Comparison of ENCODE assay signal across 20 cellular contexts in genomic region chr12:59122784-59123183, GRCh38.
"Had no signal": no experiment of that assay in that cellular context is flagged by ENCODE, and none has a peak within 500 bp of the region (broad histone marks: within the 10 kb centered on the region; RNA-seq: fewer than 3 reads in every experiment).

No MANE protein-coding gene starts in this region.

- H3K4me3 ChIP-seq: gastrocnemius medialis, upper lobe of left lung had no signal

- H3K36me3 ChIP-seq: gastrocnemius medialis, upper lobe of left lung had no signal

- H3K4me1 ChIP-seq: gastrocnemius medialis, upper lobe of left lung had no signal

- ATAC-seq: activated CD8-positive, alpha-beta T cell treated with anti-CD3 and anti-CD28 coated beads for 36 hours; activated T-helper 17 cell treated with anti-CD3 and anti-CD28 coated beads, Interleukin-2, amount 50 U/mL, for 72 hours; stimulated activated naive CD8-positive, alpha-beta T cell treated with anti-CD3 and anti-CD28 coated beads, Interleukin-15, Interleukin-2, amounts not matched to agents 100 U/mL and 50 U/mL, for 24 hours had no signal

- H3K9me3 ChIP-seq: gastrocnemius medialis, upper lobe of left lung had no signal

- H3K27me3 ChIP-seq: gastrocnemius medialis, upper lobe of left lung had no signal

- DNase-seq: activated CD4-positive, alpha-beta T cell treated with anti-CD3 and anti-CD28 coated beads for 48 hours; activated CD4-positive, CD25-positive, alpha-beta regulatory T cell; activated CD8-positive, alpha-beta T cell treated with anti-CD3 and anti-CD28 coated beads for 36 hours; activated naive CD4-positive, alpha-beta T cell; activated T-cell treated with anti-CD3 and anti-CD28 coated beads, Interleukin-2, amount 50 U/mL, for 1 hour; anterior cingulate cortex; cerebellar nuclear complex; effector memory CD4-positive, alpha-beta T cell; gastrocnemius medialis; immature natural killer cell; kidney glomerular epithelial cell; nephron progenitor cell; nucleus accumbens; posterior cingulate gyrus; retina; stimulated activated CD4-positive, alpha-beta T cell treated with anti-CD3 and anti-CD28 coated beads, Interleukin-2, amount 100 ng/mL, for 24 hours; stimulated activated naive CD8-positive, alpha-beta T cell treated with anti-CD3 and anti-CD28 coated beads, Interleukin-15, Interleukin-2, amounts not matched to agents 100 U/mL and 50 U/mL, for 24 hours; T1000; upper lobe of left lung had no signal

- H3K27ac ChIP-seq: gastrocnemius medialis, upper lobe of left lung had no signal
